Comparison of ENCODE assay signal across 13 cellular contexts in the genomic region with DNA sequence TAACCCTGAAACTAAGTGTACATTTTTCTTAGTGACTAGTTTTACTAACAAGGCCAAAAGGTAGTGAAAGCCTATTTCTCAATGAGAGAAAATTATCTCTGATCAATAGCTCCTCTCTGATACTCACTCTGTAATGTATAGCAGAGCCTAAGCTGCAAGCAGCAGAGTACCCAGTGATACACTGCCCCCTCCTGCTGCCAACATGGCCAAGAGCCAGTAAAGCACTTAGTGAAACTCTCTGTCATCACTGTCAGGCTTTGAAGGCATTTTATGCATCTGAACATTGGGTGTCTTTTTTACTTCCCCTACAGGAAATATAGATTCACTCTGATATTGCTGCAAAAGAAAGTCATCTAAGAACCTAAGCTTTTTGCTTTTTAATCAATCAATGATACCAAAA.
DNase-seq lines count a peak whose midpoint lies in the region; ATAC-seq and TF ChIP-seq lines count a peak whose summit lies in the region.
"Had no signal": no experiment of that assay in that cellular context is flagged by ENCODE, and none has a peak within 500 bp of the region (broad histone marks: within the 10 kb centered on the region; RNA-seq: fewer than 3 reads in every experiment).

No MANE protein-coding gene starts in this region.

- TF ChIP-seq CTCF in Calu3 (IDR thresholded peaks at IDR 0.05; ENCODE audit: unreplicated experiment), result no peak
- TF ChIP-seq CTCF in PC-3 (conservative IDR thresholded peaks at IDR 0.05; ENCODE audit: low read depth, low read length), result 0 out of 2 replicates have a peak, but pooled peaks have one; percentile 18
- TF ChIP-seq CTCF in suprapubic skin (IDR thresholded peaks at IDR 0.05), result no peak
- TF ChIP-seq CTCF in osteoblast (IDR thresholded peaks at IDR 0.05; ENCODE audit: extremely low read depth, low read depth, low read length), result no peak

- CTCF ChIA-PET in Calu3 (lab: Charles Lee), result no interaction called here
- CTCF ChIA-PET in PC-3 (lab: Charles Lee), result interaction anchor here (0.5 kb wide), 1 partner anchor 170 kb away, joined by 6 read pairs; no protein-coding TSS in a partner anchor
- CTCF ChIA-PET in activated CD4-positive, alpha-beta T cell treated with anti-CD3 and anti-CD28 coated beads, Interleukin-2, amount 10 ng/mL, durations not matched to agents 7 days and 5 days (lab: Charles Lee), result no interaction called here

- H3K27ac Mint-ChIP-seq in Calu3 (ENCODE audit: unreplicated experiment), result no peak overlapping the region
- no peak overlapping the region for H3K27ac Mint-ChIP-seq in activated CD4-positive, alpha-beta T cell treated with anti-CD3 and anti-CD28 coated beads, Interleukin-2, amount 10 ng/mL, durations not matched to agents 7 days and 5 days
- H3K27ac Mint-ChIP-seq: activated B cell treated with CpG ODN at 0.5 μM for 24 hours had no signal

- no peaks in the 10 kb centered on the region for H3K9me3 ChIP-seq in PC-3 (ENCODE audit: low read length)
- no peaks in the 10 kb centered on the region for H3K9me3 ChIP-seq in suprapubic skin
- H3K9me3 ChIP-seq in osteoblast (ENCODE audit: low read depth, low read length), result no peaks in the 10 kb centered on the region
- H3K9me3 ChIP-seq: breast epithelium, Peyer's patch had no signal

- H3K36me3 ChIP-seq in PC-3 (ENCODE audit: low read depth, low read length), result no peaks in the 10 kb centered on the region
- no peaks in the 10 kb centered on the region for H3K36me3 ChIP-seq in suprapubic skin
- no peaks in the 10 kb centered on the region for H3K36me3 ChIP-seq in osteoblast (ENCODE audit: insufficient read depth, low read length)
- H3K36me3 ChIP-seq: breast epithelium, Peyer's patch had no signal

- H3K9me2 ChIP-seq in PC-3 (replicated peaks; ENCODE audit: low read length), result no peaks in the 10 kb centered on the region

- H3K9ac ChIP-seq in PC-3 (ENCODE audit: low read length), result no peak overlapping the region

- H3K27ac ChIP-seq in PC-3 (ENCODE audit: low read length) (no peak overlapping the region), suprapubic skin (no peak overlapping the region), osteoblast (ENCODE audit: low read depth, low read length) (no peak overlapping the region)
- H3K27ac ChIP-seq: breast epithelium, Peyer's patch had no signal

- H3K9me3 Mint-ChIP-seq in Calu3 (ENCODE audit: low read depth, unreplicated experiment), result no peaks in the 10 kb centered on the region
- H3K9me3 Mint-ChIP-seq in activated CD4-positive, alpha-beta T cell treated with anti-CD3 and anti-CD28 coated beads, Interleukin-2, amount 10 ng/mL, durations not matched to agents 7 days and 5 days, result no peaks in the 10 kb centered on the region
- H3K9me3 Mint-ChIP-seq: activated B cell treated with CpG ODN at 0.5 μM for 24 hours had no signal

- DNase-seq in Calu3, result peak; percentile 24
- DNase-seq in NCI-H146 treated with DMSO at 0.1 percent for 48 hours (lab: John Stamatoyannopoulos, UW; ENCODE audit: unreplicated experiment), result peak; percentile 48
- DNase-seq in PC-3, result peak; percentile 39
- DNase-seq in kidney glomerular epithelial cell (lab: John Stamatoyannopoulos, UW), result peak; percentile 54
- no peak for DNase-seq in suprapubic skin (ENCODE audit: low spot score in 2 of 2)
- DNase-seq in osteoblast (ENCODE audit: insufficient read length, low spot score, missing footprints), result no peak
- DNase-seq in activated CD4-positive, alpha-beta T cell treated with anti-CD3 and anti-CD28 coated beads, Interleukin-2, amount 10 ng/mL, durations not matched to agents 7 days and 5 days, result no peak
- DNase-seq: activated B cell treated with CpG ODN at 0.5 μM for 24 hours; occipital lobe; Peyer's patch; stimulated activated naive CD8-positive, alpha-beta T cell treated with anti-CD3 and anti-CD28 coated beads, Interleukin-15, Interleukin-2, amounts not matched to agents 100 U/mL and 50 U/mL, for 24 hours had no signal

- no peaks in the 10 kb centered on the region for H3K4me1 Mint-ChIP-seq in Calu3 (ENCODE audit: low read depth, unreplicated experiment)
- H3K4me1 Mint-ChIP-seq in activated CD4-positive, alpha-beta T cell treated with anti-CD3 and anti-CD28 coated beads, Interleukin-2, amount 10 ng/mL, durations not matched to agents 7 days and 5 days, result no peaks in the 10 kb centered on the region
- H3K4me1 Mint-ChIP-seq: activated B cell treated with CpG ODN at 0.5 μM for 24 hours had no signal

- H3K4me3 ChIP-seq in PC-3 (ENCODE audit: low read length), result no peak overlapping the region
- H3K4me3 ChIP-seq in suprapubic skin, result no peak overlapping the region
- H3K4me3 ChIP-seq in osteoblast (ENCODE audit: insufficient read depth, low read length), result no peak overlapping the region
- H3K4me3 ChIP-seq: breast epithelium, Peyer's patch had no signal

- H3K79me2 ChIP-seq in PC-3 (ENCODE audit: low read length) (no peaks in the 10 kb centered on the region), osteoblast (ENCODE audit: insufficient read depth, low read length) (no peaks in the 10 kb centered on the region)

- H3K4me1 ChIP-seq in PC-3 (ENCODE audit: insufficient read depth, low read length), result no peaks in the 10 kb centered on the region; the same call in 1 of the 2 replicates
- no peaks in the 10 kb centered on the region for H3K4me1 ChIP-seq in suprapubic skin
- H3K4me1 ChIP-seq in osteoblast (ENCODE audit: insufficient read depth, low read length), result no peaks in the 10 kb centered on the region
- H3K4me1 ChIP-seq: breast epithelium, Peyer's patch had no signal

- H2AFZ ChIP-seq in PC-3 (ENCODE audit: low read length) (no peak overlapping the region), osteoblast (ENCODE audit: low read length) (no peak overlapping the region)

- peak; percentile 56; the same call in 1 of the 2 replicates for ATAC-seq in PC-3
- ATAC-seq in HG02981 (IDR thresholded peaks at IDR 0.05; ENCODE audit: unreplicated experiment), result no peak
- ATAC-seq: stimulated activated naive CD8-positive, alpha-beta T cell treated with anti-CD3 and anti-CD28 coated beads, Interleukin-15, Interleukin-2, amounts not matched to agents 100 U/mL and 50 U/mL, for 24 hours had no signal

- H3F3A ChIP-seq in PC-3 (ENCODE audit: low read length, unreplicated experiment), result no peaks in the 10 kb centered on the region

- intact Hi-C loops in Calu3 (cut with micrococcal nuclease; ENCODE audit: unreplicated experiment) (no loop called here), PC-3 (cut with micrococcal nuclease) (no loop called here)

- H4K20me1 ChIP-seq in PC-3 (ENCODE audit: low read length) (no peaks in the 10 kb centered on the region), osteoblast (ENCODE audit: insufficient read depth, low read length) (no peaks in the 10 kb centered on the region)

- POLR2A ChIA-PET in PC-3 (lab: Charles Lee; ENCODE audit: unreplicated experiment), result no interaction called here
- POLR2A ChIA-PET in activated CD4-positive, alpha-beta T cell treated with anti-CD3 and anti-CD28 coated beads, Interleukin-2, amount 10 ng/mL, durations not matched to agents 7 days and 5 days (lab: Charles Lee), result no interaction called here

- no peak overlapping the region for H3K4me3 Mint-ChIP-seq in Calu3 (ENCODE audit: low read depth, unreplicated experiment)
- H3K4me3 Mint-ChIP-seq in activated CD4-positive, alpha-beta T cell treated with anti-CD3 and anti-CD28 coated beads, Interleukin-2, amount 10 ng/mL, durations not matched to agents 7 days and 5 days, result no peak overlapping the region
- H3K4me3 Mint-ChIP-seq: activated B cell treated with CpG ODN at 0.5 μM for 24 hours had no signal

- no peaks in the 10 kb centered on the region for H3K36me3 Mint-ChIP-seq in Calu3 (ENCODE audit: insufficient read depth, unreplicated experiment)
- H3K36me3 Mint-ChIP-seq in activated CD4-positive, alpha-beta T cell treated with anti-CD3 and anti-CD28 coated beads, Interleukin-2, amount 10 ng/mL, durations not matched to agents 7 days and 5 days (ENCODE audit: low read depth), result no peaks in the 10 kb centered on the region

- TF ChIP-seq POLR2A in suprapubic skin (IDR thresholded peaks at IDR 0.05), result no peak

- H3K27me3 Mint-ChIP-seq in Calu3 (ENCODE audit: unreplicated experiment), result no peaks in the 10 kb centered on the region
- no peaks in the 10 kb centered on the region for H3K27me3 Mint-ChIP-seq in activated CD4-positive, alpha-beta T cell treated with anti-CD3 and anti-CD28 coated beads, Interleukin-2, amount 10 ng/mL, durations not matched to agents 7 days and 5 days
- H3K27me3 Mint-ChIP-seq: activated B cell treated with CpG ODN at 0.5 μM for 24 hours had no signal

- H3K4me2 ChIP-seq in PC-3 (ENCODE audit: low read length), result no peak overlapping the region
- no peak overlapping the region for H3K4me2 ChIP-seq in osteoblast (ENCODE audit: insufficient read depth, low read length)

- no TSS peak for BruUV-seq in Calu3 (replicated peaks; lab: Mats Ljungman, UMichigan)
- no TSS peak for BruUV-seq in PC-3 (replicated peaks; lab: Mats Ljungman, UMichigan)

- H3K27me3 ChIP-seq in PC-3 (ENCODE audit: low read length) (no peaks in the 10 kb centered on the region), suprapubic skin (no peaks in the 10 kb centered on the region), osteoblast (ENCODE audit: insufficient read depth, low read length) (no peaks in the 10 kb centered on the region)
- H3K27me3 ChIP-seq: breast epithelium, Peyer's patch had no signal

- no peak for TF ChIP-seq EP300 in suprapubic skin (IDR thresholded peaks at IDR 0.05)

Comparison
In these comparisons a context has a peak if more than half of its experiments do, and no peak if none do; other contexts are left out.
1. DNase-seq: peak in Calu3 (single experiment), NCI-H146 treated with DMSO at 0.1 percent for 48 hours (single experiment), PC-3 (single experiment) and kidney glomerular epithelial cell (single experiment); none in suprapubic skin (0 of 2), osteoblast (single experiment) and activated CD4-positive, alpha-beta T cell treated with anti-CD3 and anti-CD28 coated beads, Interleukin-2, amount 10 ng/mL, durations not matched to agents 7 days and 5 days (single experiment).